ENCODE assay signal across 18 cellular contexts in genomic region chr3:66228707-66229106, GRCh38.
"Had no signal": no experiment of that assay in that cellular context is flagged by ENCODE, and none has a peak within 500 bp of the region (broad histone marks: within the 10 kb centered on the region; RNA-seq: fewer than 3 reads in every experiment).

No MANE protein-coding gene starts in this region.

- H3K4me1 ChIP-seq: body of pancreas, prostate gland, tibial nerve, vagina had no signal

- H3K9me3 ChIP-seq: body of pancreas, gastrocnemius medialis, mucosa of descending colon, prostate gland, tibial nerve, vagina had no signal

- DNase-seq: activated CD4-positive, alpha-beta memory T cell treated with anti-CD3 and anti-CD28 coated beads, Interleukin-2, amount 10 ng/mL, durations not matched to agents 7 days and 5 days; activated CD4-positive, alpha-beta T cell treated with anti-CD3 and anti-CD28 coated beads for 48 hours; activated CD8-positive, alpha-beta memory T cell treated with anti-CD3 and anti-CD28 coated beads, Interleukin-2, amount 10 ng/mL, durations not matched to agents 7 days and 5 days; amniotic stem cell; body of pancreas; dorsolateral prefrontal cortex; gastrocnemius medialis; head of caudate nucleus; mucosa of descending colon; naive B cell; right cardiac atrium; stimulated activated CD4-positive, alpha-beta T cell treated with anti-CD3 and anti-CD28 coated beads, Interleukin-2, amount 100 ng/mL, for 24 hours; stimulated activated naive CD8-positive, alpha-beta T cell treated with anti-CD3 and anti-CD28 coated beads, Interleukin-15, Interleukin-2, amounts not matched to agents 100 U/mL and 50 U/mL, for 24 hours; WERI-Rb-1 had no signal

- H3K36me3 ChIP-seq: gastrocnemius medialis, prostate gland, vagina, WERI-Rb-1 had no signal

- H3K27me3 ChIP-seq: body of pancreas, dorsolateral prefrontal cortex, gastrocnemius medialis, tibial nerve, vagina had no signal

- H3K4me3 ChIP-seq: body of pancreas, dorsolateral prefrontal cortex, gastrocnemius medialis, mucosa of descending colon, prostate gland, tibial nerve, vagina had no signal

- FAIRE-seq: colon had no signal

- ATAC-seq: activated CD8-positive, alpha-beta memory T cell treated with anti-CD3 and anti-CD28 coated beads, Interleukin-2, amount 10 ng/mL, durations not matched to agents 7 days and 5 days; body of pancreas; gastrocnemius medialis; mucosa of descending colon; right cardiac atrium; stimulated activated naive CD8-positive, alpha-beta T cell treated with anti-CD3 and anti-CD28 coated beads, Interleukin-15, Interleukin-2, amounts not matched to agents 100 U/mL and 50 U/mL, for 24 hours had no signal
